8 cellular contexts compared by ENCODE assay signal in the genomic region with DNA sequence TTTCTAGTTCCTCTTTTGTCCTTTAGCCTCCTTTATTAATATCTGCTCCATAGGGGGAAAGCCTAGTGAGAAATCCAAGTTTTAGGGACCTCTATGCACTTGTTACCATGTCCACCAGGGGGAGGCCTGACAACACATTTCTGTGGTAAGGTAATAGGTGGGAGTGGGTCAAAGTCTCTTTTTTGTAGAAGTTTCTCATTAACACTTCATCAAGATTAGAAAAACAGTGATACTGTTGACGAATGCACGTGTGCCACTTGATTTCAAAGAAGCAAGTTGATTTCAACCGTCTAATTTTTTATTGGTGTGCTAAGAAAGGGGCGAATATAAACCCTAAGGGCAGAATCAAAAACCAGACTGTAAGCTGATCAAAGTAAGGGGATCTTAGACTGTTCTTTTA. TPM values are rescaled to one million over a fixed set of nuclear protein-coding genes. Genes with fewer than 3 reads are reported as not detected.
A peak's percentile ranks its signal among the peaks of the same experiment; 100 is the strongest.
DNase-seq lines count a peak whose midpoint lies in the region; ATAC-seq lines count a peak whose summit lies in the region.

No MANE protein-coding gene starts in this region.

- intact Hi-C loops in activated CD4-positive, alpha-beta T cell treated with anti-CD3 and anti-CD28 coated beads, Interleukin-2, amount 10 ng/mL, durations not matched to agents 24 days and 14 days (cut with micrococcal nuclease): loop anchor here (1.0 to 10.0 kb wide), 2 partner anchors 86 to 215 kb away; partner anchors contain the start of genes BICC1 and TFAM

- H3K9me3 ChIP-seq in effector memory CD4-positive, alpha-beta T cell (ENCODE audit: control insufficient read depth, low read length): no peaks in the 10 kb centered on the region

- H3K36me3 ChIP-seq in effector memory CD4-positive, alpha-beta T cell (ENCODE audit: control insufficient read depth, insufficient read depth, low read length): no peaks in the 10 kb centered on the region

- peaks cover 19% of the 10 kb centered on the region for H3K27me3 Mint-ChIP-seq in activated CD4-positive, alpha-beta T cell treated with anti-CD3 and anti-CD28 coated beads, Interleukin-2, amount 10 ng/mL, durations not matched to agents 24 days and 14 days

- no peaks in the 10 kb centered on the region for H3K36me3 Mint-ChIP-seq in activated CD4-positive, alpha-beta T cell treated with anti-CD3 and anti-CD28 coated beads, Interleukin-2, amount 10 ng/mL, durations not matched to agents 24 days and 14 days (ENCODE audit: low read depth)
- no peaks in the 10 kb centered on the region for H3K36me3 Mint-ChIP-seq in stimulated activated effector memory CD8-positive, alpha-beta T cell treated with anti-CD3 and anti-CD28 coated beads, Interleukin-12 subunit alpha, Interleukin-12 subunit beta, amount 100 ng/mL, for 72 hours

- DNase-seq in AG08395 (ENCODE audit: low spot score) (peak; percentile 66), NCI-H2171 (lab: John Stamatoyannopoulos, UW) (peak; percentile 6), medulla oblongata (ENCODE audit: extremely low spot score) (peak; percentile 81)
- peak; percentile 85 for DNase-seq in activated CD4-positive, alpha-beta T cell treated with anti-CD3 and anti-CD28 coated beads, Interleukin-2, amount 10 ng/mL, durations not matched to agents 24 days and 14 days
- DNase-seq in effector memory CD4-positive, alpha-beta T cell: peak; percentile 11 to 34 (median 31)
- peak; percentile 20 to 60 for DNase-seq in stimulated activated effector memory CD8-positive, alpha-beta T cell treated with anti-CD3 and anti-CD28 coated beads, Interleukin-12 subunit alpha, Interleukin-12 subunit beta, amount 100 ng/mL, for 72 hours (ENCODE audit: low spot score in 2 of 2)

- H3K9me3 Mint-ChIP-seq in activated CD4-positive, alpha-beta T cell treated with anti-CD3 and anti-CD28 coated beads, Interleukin-2, amount 10 ng/mL, durations not matched to agents 24 days and 14 days: no peaks in the 10 kb centered on the region
- H3K9me3 Mint-ChIP-seq in stimulated activated effector memory CD8-positive, alpha-beta T cell treated with anti-CD3 and anti-CD28 coated beads, Interleukin-12 subunit alpha, Interleukin-12 subunit beta, amount 100 ng/mL, for 72 hours: no peaks in the 10 kb centered on the region

- no peak overlapping the region for H3K27ac ChIP-seq in effector memory CD4-positive, alpha-beta T cell (ENCODE audit: insufficient read depth, low read length, poor library complexity, severe bottlenecking)

- H3K4me3 ChIP-seq in effector memory CD4-positive, alpha-beta T cell (ENCODE audit: insufficient read depth, low read depth, low read length, poor library complexity, severe bottlenecking): no peak overlapping the region

- H3K4me3 Mint-ChIP-seq in activated CD4-positive, alpha-beta T cell treated with anti-CD3 and anti-CD28 coated beads, Interleukin-2, amount 10 ng/mL, durations not matched to agents 24 days and 14 days: no peak overlapping the region
- H3K4me3 Mint-ChIP-seq in stimulated activated effector memory CD8-positive, alpha-beta T cell treated with anti-CD3 and anti-CD28 coated beads, Interleukin-12 subunit alpha, Interleukin-12 subunit beta, amount 100 ng/mL, for 72 hours: no peak overlapping the region

- H3K27me3 ChIP-seq in effector memory CD4-positive, alpha-beta T cell (replicated peaks; ENCODE audit: control insufficient read depth, insufficient read depth, low read length, poor library complexity, severe bottlenecking): no peaks in the 10 kb centered on the region

- no peaks in the 10 kb centered on the region for H3K4me1 ChIP-seq in effector memory CD4-positive, alpha-beta T cell (ENCODE audit: control insufficient read depth, insufficient read depth, low read length, poor library complexity, severe bottlenecking)

- ATAC-seq in GM18502 (IDR thresholded peaks at IDR 0.05; ENCODE audit: poor library complexity, unreplicated experiment) (peak; percentile 94), HG02938 (IDR thresholded peaks at IDR 0.05; ENCODE audit: unreplicated experiment) (peak; percentile 88)
- peak; percentile 75 for ATAC-seq in stimulated activated effector memory CD8-positive, alpha-beta T cell treated with anti-CD3 and anti-CD28 coated beads, Interleukin-12 subunit alpha, Interleukin-12 subunit beta, amount 100 ng/mL, for 72 hours

- no peak overlapping the region for H3K27ac Mint-ChIP-seq in activated CD4-positive, alpha-beta T cell treated with anti-CD3 and anti-CD28 coated beads, Interleukin-2, amount 10 ng/mL, durations not matched to agents 24 days and 14 days
- H3K27ac Mint-ChIP-seq in stimulated activated effector memory CD8-positive, alpha-beta T cell treated with anti-CD3 and anti-CD28 coated beads, Interleukin-12 subunit alpha, Interleukin-12 subunit beta, amount 100 ng/mL, for 72 hours: no peak overlapping the region

- peaks cover 2% of the 10 kb centered on the region for H3K4me1 Mint-ChIP-seq in activated CD4-positive, alpha-beta T cell treated with anti-CD3 and anti-CD28 coated beads, Interleukin-2, amount 10 ng/mL, durations not matched to agents 24 days and 14 days
- no peaks in the 10 kb centered on the region for H3K4me1 Mint-ChIP-seq in stimulated activated effector memory CD8-positive, alpha-beta T cell treated with anti-CD3 and anti-CD28 coated beads, Interleukin-12 subunit alpha, Interleukin-12 subunit beta, amount 100 ng/mL, for 72 hours

RNA-seq across cellular contexts. Expression of gene CISD1, which starts 30.6 kb away (rescaled TPM):
- 62.6 and 64.2 TPM in 2 replicates for total RNA-seq in activated CD4-positive, alpha-beta T cell treated with anti-CD3 and anti-CD28 coated beads, Interleukin-2, amount 10 ng/mL, durations not matched to agents 24 days and 14 days

RNA-seq across cellular contexts. Expression of gene IPMK, which starts 31.9 kb away (rescaled TPM):
- total RNA-seq in activated CD4-positive, alpha-beta T cell treated with anti-CD3 and anti-CD28 coated beads, Interleukin-2, amount 10 ng/mL, durations not matched to agents 24 days and 14 days: 8.1 and 9.0 TPM in 2 replicates

RNA-seq across cellular contexts. Expression of gene UBE2D1, which starts 35.2 kb away (rescaled TPM):
- total RNA-seq in activated CD4-positive, alpha-beta T cell treated with anti-CD3 and anti-CD28 coated beads, Interleukin-2, amount 10 ng/mL, durations not matched to agents 24 days and 14 days: 15.1 and 19.4 TPM in 2 replicates

Comparison
In these comparisons a context has a peak if more than half of its experiments do, and no peak if none do; other contexts are left out.
1. DNase-seq: peak in every context shown above with its lines; median percentile 85 in activated CD4-positive, alpha-beta T cell treated with anti-CD3 and anti-CD28 coated beads, Interleukin-2, amount 10 ng/mL, durations not matched to agents 24 days and 14 days; 81 in medulla oblongata; 66 in AG08395; 40 in stimulated activated effector memory CD8-positive, alpha-beta T cell treated with anti-CD3 and anti-CD28 coated beads, Interleukin-12 subunit alpha, Interleukin-12 subunit beta, amount 100 ng/mL, for 72 hours; 31 in effector memory CD4-positive, alpha-beta T cell; 6 in NCI-H2171.